Comparison of ENCODE assay signal across 12 cellular contexts in the genomic region with DNA sequence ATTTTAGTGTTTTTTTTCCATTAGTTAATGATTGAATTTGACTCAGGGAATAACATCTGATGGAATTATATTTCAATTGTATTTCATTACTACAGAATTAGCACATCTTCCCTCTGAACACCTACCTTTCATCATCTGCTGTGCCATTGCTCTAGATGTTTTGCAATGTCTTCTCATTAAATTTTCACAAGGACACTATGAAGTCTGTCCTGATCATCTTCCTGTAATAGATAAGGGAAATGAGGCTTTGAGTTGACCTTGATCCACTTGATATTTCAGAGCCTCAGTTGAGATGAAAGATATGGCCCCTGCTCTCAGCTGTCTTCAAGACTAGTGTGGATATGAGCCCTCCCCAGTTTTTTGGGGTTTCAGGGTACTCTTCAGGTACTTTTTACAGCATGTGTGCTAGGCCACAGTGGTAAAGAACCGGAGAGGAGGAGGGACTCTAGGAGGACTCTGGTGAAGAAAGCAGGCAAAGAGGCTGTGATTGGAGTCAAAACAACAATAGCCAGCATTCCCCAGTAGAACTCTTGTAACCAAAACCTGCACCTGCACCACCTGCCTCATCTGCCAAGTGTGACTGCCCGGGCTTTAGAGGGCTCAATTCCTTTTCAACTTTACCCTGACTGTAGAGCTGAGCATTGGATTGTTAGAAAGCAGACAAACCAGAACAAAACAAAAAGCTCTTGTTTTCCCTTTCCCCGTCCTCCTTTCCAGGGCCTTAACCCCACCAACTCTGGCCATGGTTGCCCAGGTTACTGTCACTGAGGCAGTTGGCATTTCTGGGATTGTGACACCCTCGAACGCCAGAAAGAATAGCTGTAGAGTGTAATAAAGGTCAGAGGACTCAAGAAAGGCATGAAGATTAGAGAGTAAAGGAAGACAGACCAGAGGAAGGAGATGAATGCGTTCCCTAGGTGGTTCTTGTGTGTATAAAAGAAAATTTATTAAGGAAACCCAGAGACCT. TPM values are rescaled to one million over a fixed set of nuclear protein-coding genes. Genes with fewer than 3 reads are reported as not detected.
A peak's percentile ranks its signal among the peaks of the same experiment; 100 is the strongest.
DNase-seq lines count a peak whose midpoint lies in the region; ATAC-seq and TF ChIP-seq lines count a peak whose summit lies in the region.
"Had no signal": no experiment of that assay in that cellular context is flagged by ENCODE, and none has a peak within 500 bp of the region (broad histone marks: within the 10 kb centered on the region; RNA-seq: fewer than 3 reads in every experiment).

No MANE protein-coding gene starts in this region.

- H3K4me3 ChIP-seq in gastrocnemius medialis (no peak overlapping the region), left lung (no peak overlapping the region), testis (no peak overlapping the region)
- H3K4me3 ChIP-seq: HAP-1, SJSA1 had no signal

- H3K4me3 Mint-ChIP-seq in activated naive CD4-positive, alpha-beta T cell treated with anti-CD3 and anti-CD28 coated beads for 36 hours = no peak overlapping the region
- no peak overlapping the region for H3K4me3 Mint-ChIP-seq in activated naive CD8-positive, alpha-beta T cell treated with anti-CD3 and anti-CD28 coated beads for 36 hours
- H3K4me3 Mint-ChIP-seq: activated B cell treated with CpG ODN at 0.5 μM for 24 hours had no signal

- CTCF ChIA-PET in activated naive CD4-positive, alpha-beta T cell treated with anti-CD3 and anti-CD28 coated beads for 36 hours (lab: Charles Lee) = interaction anchor here (0.6 to 4.0 kb wide), 36 partner anchors 9 to 411 kb away, joined by 3 to 31 read pairs (median 4); a partner anchor contains a TSS

- H3K36me3 Mint-ChIP-seq in activated naive CD4-positive, alpha-beta T cell treated with anti-CD3 and anti-CD28 coated beads for 36 hours (ENCODE audit: low read depth) = peaks cover 11% of the 10 kb centered on the region
- H3K36me3 Mint-ChIP-seq in activated naive CD8-positive, alpha-beta T cell treated with anti-CD3 and anti-CD28 coated beads for 36 hours = peaks cover 11% of the 10 kb centered on the region

- peak overlapping the region; percentile 71 to 79 (median 77) for H3K27ac ChIP-seq in gastrocnemius medialis
- H3K27ac ChIP-seq in left lung = peak overlapping the region in 1 of 2 donors; percentile 45
- H3K27ac ChIP-seq in testis = no peak overlapping the region
- H3K27ac ChIP-seq: SJSA1 had no signal

- H3K27ac Mint-ChIP-seq in activated naive CD4-positive, alpha-beta T cell treated with anti-CD3 and anti-CD28 coated beads for 36 hours = peak overlapping the region; percentile 70
- H3K27ac Mint-ChIP-seq in activated naive CD8-positive, alpha-beta T cell treated with anti-CD3 and anti-CD28 coated beads for 36 hours = peak overlapping the region; percentile 52
- H3K27ac Mint-ChIP-seq: activated B cell treated with CpG ODN at 0.5 μM for 24 hours had no signal

- 60 to 64% methylated on average over 6 of the region's 6 CpGs for WGBS in testis, 2 donors

- ATAC-seq in left colon (peak; percentile 11), gastrocnemius medialis (peak; percentile 9 to 63), left lung (no peak)

- TF ChIP-seq CTCF in gastrocnemius medialis (IDR thresholded peaks at IDR 0.05 in 4 of 5, conservative IDR thresholded peaks at IDR 0.05 in 1 of 5) (no peak), left lung (IDR thresholded peaks at IDR 0.05) (no peak), testis (IDR thresholded peaks at IDR 0.05) (no peak)

- intact Hi-C loops in activated naive CD4-positive, alpha-beta T cell treated with anti-CD3 and anti-CD28 coated beads for 36 hours (cut with micrococcal nuclease) = loop anchor here (1.0 to 10.0 kb wide), 8 partner anchors 72 to 783 kb away; a partner anchor contains a TSS
- intact Hi-C loops in left colon (cut with DNase I, micrococcal nuclease) (loop anchor here in 1 of 2 donors (5.0 to 10.0 kb wide), 2 partner anchors 134 to 413 kb away; no protein-coding TSS in a partner anchor), gastrocnemius medialis (cut with DNase I; ENCODE audit: low total_unique reads) (loop anchor here (2.0 kb wide), 1 partner anchor 411 kb away; no protein-coding TSS in a partner anchor), left lung (cut with DNase I) (loop anchor here in 1 of 2 donors (10.0 kb wide), 1 partner anchor 413 kb away; no protein-coding TSS in a partner anchor), testis (cut with DNase I; ENCODE audit: low total_unique reads) (no loop called here)

- in situ Hi-C loops in gastrocnemius medialis (cut with MboI; ENCODE audit: low sequenced_read_pairs in 4 of 4) = loop anchor here in 3 of 4 donors (10.0 to 25.0 kb wide), 2 partner anchors 411 to 413 kb away; no protein-coding TSS in a partner anchor

- H3K9me3 Mint-ChIP-seq in activated naive CD4-positive, alpha-beta T cell treated with anti-CD3 and anti-CD28 coated beads for 36 hours = no peaks in the 10 kb centered on the region
- no peaks in the 10 kb centered on the region for H3K9me3 Mint-ChIP-seq in activated naive CD8-positive, alpha-beta T cell treated with anti-CD3 and anti-CD28 coated beads for 36 hours
- H3K9me3 Mint-ChIP-seq: activated B cell treated with CpG ODN at 0.5 μM for 24 hours had no signal

- H3K36me3 ChIP-seq in gastrocnemius medialis (peaks cover 11 to 82% of the 10 kb centered on the region in 2 donors), left lung (peaks cover 0 to 91% of the 10 kb centered on the region in 2 donors), testis (ENCODE audit: low read depth, missing control alignments) (no peaks in the 10 kb centered on the region)

- TF ChIP-seq POLR2A in gastrocnemius medialis (IDR thresholded peaks at IDR 0.05) = no peak
- TF ChIP-seq POLR2A in testis (IDR thresholded peaks at IDR 0.05) = no peak

- no peaks in the 10 kb centered on the region for H3K27me3 ChIP-seq in gastrocnemius medialis
- no peaks in the 10 kb centered on the region for H3K27me3 ChIP-seq in left lung
- H3K27me3 ChIP-seq in testis = no peaks in the 10 kb centered on the region
- H3K27me3 ChIP-seq: SJSA1 had no signal

- DNase-seq in activated naive CD4-positive, alpha-beta T cell treated with anti-CD3 and anti-CD28 coated beads for 36 hours = no peak
- DNase-seq in activated naive CD4-positive, alpha-beta T cell treated with anti-CD3 and anti-CD28 coated beads, Interleukin-2, amount 50 U/mL, for 16 hours = no peak
- no peak for DNase-seq in activated naive CD8-positive, alpha-beta T cell treated with anti-CD3 and anti-CD28 coated beads for 36 hours
- DNase-seq in left colon (no peak), gastrocnemius medialis (no peak), AML-193 (lab: John Stamatoyannopoulos, UW) (no peak), left lung (no peak), testis (no peak)
- DNase-seq: activated B cell treated with CpG ODN at 0.5 μM for 24 hours; activated effector memory CD4-positive, alpha-beta T cell treated with Interleukin-2 at 50 U/mL for 16 hours had no signal

- H3K4me1 Mint-ChIP-seq in activated naive CD4-positive, alpha-beta T cell treated with anti-CD3 and anti-CD28 coated beads for 36 hours (ENCODE audit: low read depth) = peaks cover 25% of the 10 kb centered on the region
- peaks cover 23% of the 10 kb centered on the region for H3K4me1 Mint-ChIP-seq in activated naive CD8-positive, alpha-beta T cell treated with anti-CD3 and anti-CD28 coated beads for 36 hours
- H3K4me1 Mint-ChIP-seq: activated B cell treated with CpG ODN at 0.5 μM for 24 hours had no signal

- no peaks in the 10 kb centered on the region for H3K9me3 ChIP-seq in gastrocnemius medialis
- H3K9me3 ChIP-seq in left lung = no peaks in the 10 kb centered on the region
- no peaks in the 10 kb centered on the region for H3K9me3 ChIP-seq in testis
- H3K9me3 ChIP-seq: HAP-1, SJSA1 had no signal

- no peaks in the 10 kb centered on the region for H3K27me3 Mint-ChIP-seq in activated naive CD4-positive, alpha-beta T cell treated with anti-CD3 and anti-CD28 coated beads for 36 hours (ENCODE audit: low read depth)
- no peaks in the 10 kb centered on the region for H3K27me3 Mint-ChIP-seq in activated naive CD8-positive, alpha-beta T cell treated with anti-CD3 and anti-CD28 coated beads for 36 hours
- H3K27me3 Mint-ChIP-seq: activated B cell treated with CpG ODN at 0.5 μM for 24 hours had no signal

- H3K4me1 ChIP-seq in gastrocnemius medialis (peaks cover 27% of the 10 kb centered on the region in 2 donors), left lung (peaks cover 0 to 8% of the 10 kb centered on the region in 2 donors), testis (peaks cover 2% of the 10 kb centered on the region)
- H3K4me1 ChIP-seq: HAP-1, SJSA1 had no signal

RNA-seq across cellular contexts. Expression of a gene that starts 56.3 kb away (rescaled TPM):
- total RNA-seq in activated naive CD4-positive, alpha-beta T cell treated with anti-CD3 and anti-CD28 coated beads for 36 hours = 100 to 1,000 TPM; 119 to 126 TPM
- 100 to 1,000 TPM in 1 of 2 experiments, 10 to 100 TPM in 1; 92.1 to 101 TPM for total RNA-seq in activated naive CD8-positive, alpha-beta T cell treated with anti-CD3 and anti-CD28 coated beads for 36 hours
- 100 to 1,000 TPM; 112 to 120 TPM for total RNA-seq in left colon
- total RNA-seq in gastrocnemius medialis = 10 to 100 TPM; 17.7 to 49.3 (median 27.4) TPM
- total RNA-seq in left lung = 10 to 100 TPM; 59.7 to 76.7 TPM
- 10 to 100 TPM; 14.3 to 16.5 TPM for total RNA-seq in testis
- 22.7 TPM for polyA plus RNA-seq in testis (ENCODE audit: insufficient read depth, low read depth, low replicate concordance)

Comparison
In these comparisons a context has a peak if more than half of its experiments do, and no peak if none do; other contexts are left out.
1. H3K27ac ChIP-seq: peak in gastrocnemius medialis (4 of 4); none in testis (0 of 2).